8 cellular contexts compared by ENCODE assay signal in the genomic region with DNA sequence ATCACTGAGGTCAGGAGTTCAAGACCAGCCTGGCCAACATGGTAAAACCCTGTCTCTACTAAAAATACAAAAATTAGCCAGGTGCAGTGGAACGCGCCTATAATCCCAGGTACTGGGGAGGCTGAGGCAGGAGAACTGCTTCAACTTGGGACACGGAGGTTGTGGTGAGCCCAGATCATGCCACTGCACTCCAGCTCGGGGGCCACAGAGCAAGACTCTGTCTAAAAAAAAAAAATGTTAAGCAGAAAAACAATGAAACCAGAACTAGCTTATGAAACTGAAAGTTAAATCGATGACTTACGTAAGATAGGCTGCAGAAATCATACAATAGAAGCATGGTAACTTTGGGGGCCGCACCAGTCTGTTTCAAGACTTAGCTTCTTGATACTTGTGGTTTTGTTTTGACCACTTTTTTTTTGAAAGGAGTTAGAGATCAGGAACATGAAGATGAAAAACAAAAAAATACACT. TPM values are rescaled to one million over a fixed set of nuclear protein-coding genes. Genes with fewer than 3 reads are reported as not detected.
A peak's percentile ranks its signal among the peaks of the same experiment; 100 is the strongest.
DNase-seq lines count a peak whose midpoint lies in the region; ATAC-seq and TF ChIP-seq lines count a peak whose summit lies in the region.

No MANE protein-coding gene starts in this region.

- H3K9me3 Mint-ChIP-seq in activated naive CD8-positive, alpha-beta T cell treated with anti-CD3 and anti-CD28 coated beads, Interleukin-2, amount 50 U/mL, for 24 hours = peaks cover 3% of the 10 kb centered on the region
- H3K9me3 Mint-ChIP-seq in Caco-2 (ENCODE audit: unreplicated experiment) = peaks cover 10% of the 10 kb centered on the region

- H3K27me3 ChIP-seq in PC-3 (ENCODE audit: low read length) (no peaks in the 10 kb centered on the region), Caco-2 (replicated peaks; ENCODE audit: control insufficient read depth, insufficient read depth, low read length) (no peaks in the 10 kb centered on the region)

- TF ChIP-seq CTCF in PC-3 (conservative IDR thresholded peaks at IDR 0.05; ENCODE audit: low read depth, low read length) = no peak
- no peak for TF ChIP-seq CTCF in Caco-2 (IDR thresholded peaks at IDR 0.05; ENCODE audit: insufficient read depth in 1 of 2, low read depth in 1 of 2, low read length in 1 of 2, severe bottlenecking in 1 of 2, unreplicated experiment in 1 of 2)

- H3K4me1 Mint-ChIP-seq in activated naive CD8-positive, alpha-beta T cell treated with anti-CD3 and anti-CD28 coated beads, Interleukin-2, amount 50 U/mL, for 24 hours = peaks cover 79% of the 10 kb centered on the region
- H3K4me1 Mint-ChIP-seq in Caco-2 (ENCODE audit: low read depth, unreplicated experiment) = peaks cover 9% of the 10 kb centered on the region

- H3K36me3 ChIP-seq in PC-3 (ENCODE audit: low read depth, low read length) = no peaks in the 10 kb centered on the region
- no peaks in the 10 kb centered on the region for H3K36me3 ChIP-seq in Caco-2 (ENCODE audit: control insufficient read depth, insufficient read depth, low read length)

- intact Hi-C loops in PC-3 (cut with micrococcal nuclease) = no loop called here
- intact Hi-C loops in Caco-2 (cut with micrococcal nuclease; ENCODE audit: unreplicated experiment) = no loop called here

- 0 out of 2 replicates have a peak overlapping the region, but pooled peaks have one; percentile 11 for H2AFZ ChIP-seq in PC-3 (ENCODE audit: low read length)

- no peaks in the 10 kb centered on the region for H3K9me3 ChIP-seq in PC-3 (ENCODE audit: low read length)
- 0 out of 2 replicates have a peak, but pooled peaks cover 5% of the 10 kb centered on the region for H3K9me3 ChIP-seq in Caco-2

- POLR2A ChIA-PET in PC-3 (lab: Charles Lee; ENCODE audit: unreplicated experiment) = no interaction called here
- POLR2A ChIA-PET in Caco-2 (lab: Charles Lee) = no interaction called here

- H3K27ac Mint-ChIP-seq in activated naive CD8-positive, alpha-beta T cell treated with anti-CD3 and anti-CD28 coated beads, Interleukin-2, amount 50 U/mL, for 24 hours = peak overlapping the region; percentile 94
- no peak overlapping the region for H3K27ac Mint-ChIP-seq in Caco-2 (ENCODE audit: unreplicated experiment)

- H3F3A ChIP-seq in PC-3 (ENCODE audit: low read length, unreplicated experiment) = no peaks in the 10 kb centered on the region

- CTCF ChIA-PET in PC-3 (lab: Charles Lee) (no interaction called here), Caco-2 (lab: Charles Lee) (no interaction called here)

- H3K27ac ChIP-seq in PC-3 (ENCODE audit: low read length) = no peak overlapping the region

- peak; percentile 89 for ATAC-seq in GM18520 (IDR thresholded peaks at IDR 0.05; ENCODE audit: unreplicated experiment)
- peak; percentile 93 for ATAC-seq in HG02852 (IDR thresholded peaks at IDR 0.05; ENCODE audit: unreplicated experiment)
- ATAC-seq in PC-3 = no peak
- peak; percentile 76 for ATAC-seq in activated naive CD8-positive, alpha-beta T cell treated with anti-CD3 and anti-CD28 coated beads, Interleukin-2, amount 50 U/mL, for 24 hours

- H3K9me2 ChIP-seq in PC-3 (replicated peaks; ENCODE audit: low read length) = no peaks in the 10 kb centered on the region

- no peaks in the 10 kb centered on the region for H4K20me1 ChIP-seq in PC-3 (ENCODE audit: low read length)

- no TSS peak for BruUV-seq in PC-3 (replicated peaks; lab: Mats Ljungman, UMichigan)
- no TSS peak for BruUV-seq in Caco-2 (replicated peaks; lab: Mats Ljungman, UMichigan)

- DNase-seq in PC-3 = no peak
- peak; percentile 48 for DNase-seq in activated naive CD8-positive, alpha-beta T cell treated with anti-CD3 and anti-CD28 coated beads, Interleukin-2, amount 50 U/mL, for 24 hours
- peak; percentile 27 for DNase-seq in stimulated activated CD8-positive, alpha-beta memory T cell treated with anti-CD3 and anti-CD28 coated beads, Interleukin-12 subunit alpha, Interleukin-12 subunit beta, amount 100 ng/mL, for 1 hour (ENCODE audit: low read depth)
- DNase-seq in hepatic stellate cell (ENCODE audit: low spot score) = no peak
- no peak for DNase-seq in Caco-2
- no peak for DNase-seq in NCI-H69 (lab: John Stamatoyannopoulos, UW)

- H3K4me3 Mint-ChIP-seq in activated naive CD8-positive, alpha-beta T cell treated with anti-CD3 and anti-CD28 coated beads, Interleukin-2, amount 50 U/mL, for 24 hours = peak overlapping the region; percentile 79
- H3K4me3 Mint-ChIP-seq in Caco-2 (ENCODE audit: unreplicated experiment) = no peak overlapping the region

- no peak overlapping the region for H3K9ac ChIP-seq in PC-3 (ENCODE audit: low read length)

- H3K36me3 Mint-ChIP-seq in activated naive CD8-positive, alpha-beta T cell treated with anti-CD3 and anti-CD28 coated beads, Interleukin-2, amount 50 U/mL, for 24 hours (ENCODE audit: low read depth) = no peaks in the 10 kb centered on the region
- H3K36me3 Mint-ChIP-seq in Caco-2 (ENCODE audit: insufficient read depth, unreplicated experiment) = no peaks in the 10 kb centered on the region

- H3K4me3 ChIP-seq in PC-3 (ENCODE audit: low read length) (no peak overlapping the region), Caco-2 (ENCODE audit: low read depth, low read length) (no peak overlapping the region)

- H3K4me1 ChIP-seq in PC-3 (ENCODE audit: insufficient read depth, low read length) = no peaks in the 10 kb centered on the region
- H3K4me1 ChIP-seq in Caco-2 = no peaks in the 10 kb centered on the region

- H3K4me2 ChIP-seq in PC-3 (ENCODE audit: low read length) = no peak overlapping the region

- H3K27me3 Mint-ChIP-seq in activated naive CD8-positive, alpha-beta T cell treated with anti-CD3 and anti-CD28 coated beads, Interleukin-2, amount 50 U/mL, for 24 hours = no peaks in the 10 kb centered on the region
- H3K27me3 Mint-ChIP-seq in Caco-2 (ENCODE audit: insufficient read depth, unreplicated experiment) = peaks cover 12% of the 10 kb centered on the region

- no peaks in the 10 kb centered on the region for H3K79me2 ChIP-seq in PC-3 (ENCODE audit: low read length)

RNA-seq across cellular contexts. Expression of gene GPR155, which starts 6.2 kb away (rescaled TPM):
- total RNA-seq in PC-3 (2014; rRNA removed) (0.69 and 1.3 TPM in 2 replicates), Caco-2 (2022) (0.53 and 1.0 TPM in 2 replicates)

Comparison
In these comparisons a context has a peak if more than half of its experiments do, and no peak if none do; other contexts are left out.
1. DNase-seq: peak in activated naive CD8-positive, alpha-beta T cell treated with anti-CD3 and anti-CD28 coated beads, Interleukin-2, amount 50 U/mL, for 24 hours (single experiment) and stimulated activated CD8-positive, alpha-beta memory T cell treated with anti-CD3 and anti-CD28 coated beads, Interleukin-12 subunit alpha, Interleukin-12 subunit beta, amount 100 ng/mL, for 1 hour (single experiment); none in PC-3 (single experiment), hepatic stellate cell (single experiment), Caco-2 (0 of 2) and NCI-H69 (single experiment).